Comparison of ENCODE assay signal across 1 cellular context in the genomic region with DNA sequence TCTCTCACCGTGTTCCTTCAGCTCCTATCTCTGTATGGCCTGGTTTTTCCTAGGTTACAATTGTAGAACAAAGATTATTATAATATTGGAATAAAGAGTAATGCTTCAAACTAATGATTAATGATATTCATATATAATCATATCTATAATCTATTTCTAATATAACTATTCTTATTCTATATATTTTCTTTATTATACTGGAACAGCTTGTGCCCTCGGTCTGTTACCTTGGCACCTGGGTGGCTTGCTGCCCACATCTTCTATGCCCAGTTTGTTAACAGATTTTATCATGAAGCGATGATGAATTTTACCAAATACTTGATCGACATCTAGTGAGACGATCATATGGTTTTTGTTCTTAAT.
TF ChIP-seq lines count a peak whose summit lies in the region.

No MANE protein-coding gene starts in this region.

TF ChIP-seq in HepG2, 621 proteins besides CTCF, POLR2A, EP300 and RAD21 (continued from another document):
- TF ChIP-seq, protein P1, sequence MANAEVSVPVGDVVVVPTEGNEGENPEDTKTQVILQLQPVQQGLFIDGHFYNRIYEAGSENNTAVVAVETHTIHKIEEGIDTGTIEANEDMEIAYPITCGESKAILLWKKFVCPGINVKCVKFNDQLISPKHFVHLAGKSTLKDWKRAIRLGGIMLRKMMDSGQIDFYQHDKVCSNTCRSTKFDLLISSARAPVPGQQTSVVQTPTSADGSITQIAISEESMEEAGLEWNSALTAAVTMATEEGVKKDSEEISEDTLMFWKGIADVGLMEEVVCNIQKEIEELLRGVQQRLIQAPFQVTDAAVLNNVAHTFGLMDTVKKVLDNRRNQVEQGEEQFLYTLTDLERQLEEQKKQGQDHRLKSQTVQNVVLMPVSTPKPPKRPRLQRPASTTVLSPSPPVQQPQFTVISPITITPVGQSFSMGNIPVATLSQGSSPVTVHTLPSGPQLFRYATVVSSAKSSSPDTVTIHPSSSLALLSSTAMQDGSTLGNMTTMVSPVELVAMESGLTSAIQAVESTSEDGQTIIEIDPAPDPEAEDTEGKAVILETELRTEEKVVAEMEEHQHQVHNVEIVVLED (CRISPR knock-in tag; IDR thresholded peaks at IDR 0.05; ENCODE audit: borderline replicate concordance): no peak
- TF ChIP-seq ZNF232 (CRISPR knock-in tag; IDR thresholded peaks at IDR 0.05; ENCODE audit: borderline replicate concordance) (no peak), MED8 (CRISPR knock-in tag; IDR thresholded peaks at IDR 0.05; ENCODE audit: insufficient replicate concordance) (no peak), SP1 (IDR thresholded peaks at IDR 0.05) (no peak), SP1 (CRISPR knock-in tag; IDR thresholded peaks at IDR 0.05) (no peak)
- TF ChIP-seq, protein P2, sequence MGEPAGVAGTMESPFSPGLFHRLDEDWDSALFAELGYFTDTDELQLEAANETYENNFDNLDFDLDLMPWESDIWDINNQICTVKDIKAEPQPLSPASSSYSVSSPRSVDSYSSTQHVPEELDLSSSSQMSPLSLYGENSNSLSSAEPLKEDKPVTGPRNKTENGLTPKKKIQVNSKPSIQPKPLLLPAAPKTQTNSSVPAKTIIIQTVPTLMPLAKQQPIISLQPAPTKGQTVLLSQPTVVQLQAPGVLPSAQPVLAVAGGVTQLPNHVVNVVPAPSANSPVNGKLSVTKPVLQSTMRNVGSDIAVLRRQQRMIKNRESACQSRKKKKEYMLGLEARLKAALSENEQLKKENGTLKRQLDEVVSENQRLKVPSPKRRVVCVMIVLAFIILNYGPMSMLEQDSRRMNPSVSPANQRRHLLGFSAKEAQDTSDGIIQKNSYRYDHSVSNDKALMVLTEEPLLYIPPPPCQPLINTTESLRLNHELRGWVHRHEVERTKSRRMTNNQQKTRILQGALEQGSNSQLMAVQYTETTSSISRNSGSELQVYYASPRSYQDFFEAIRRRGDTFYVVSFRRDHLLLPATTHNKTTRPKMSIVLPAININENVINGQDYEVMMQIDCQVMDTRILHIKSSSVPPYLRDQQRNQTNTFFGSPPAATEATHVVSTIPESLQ (CRISPR knock-in tag; conservative IDR thresholded peaks at IDR 0.05): no peak
